13 cellular contexts compared by ENCODE assay signal in the genomic region with DNA sequence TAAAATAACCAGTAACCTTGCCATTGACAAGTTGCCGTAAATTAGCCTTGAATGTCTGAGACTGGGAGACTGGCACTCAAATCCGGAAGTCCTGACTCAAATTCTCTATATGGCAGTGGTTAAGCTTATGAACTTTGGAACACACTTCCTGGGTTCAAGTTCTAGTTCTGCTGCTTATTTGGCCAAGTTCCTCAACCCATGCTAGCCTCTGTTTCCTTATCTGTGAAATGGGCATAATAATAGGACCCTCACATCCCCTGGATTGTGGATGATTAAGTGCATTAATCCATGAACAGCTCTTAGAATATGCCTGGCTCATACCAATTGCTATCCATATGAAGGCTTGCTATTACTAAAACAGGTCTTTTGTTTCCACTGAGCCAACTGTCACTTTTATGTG.
A peak's percentile ranks its signal among the peaks of the same experiment; 100 is the strongest.
DNase-seq lines count a peak whose midpoint lies in the region; ATAC-seq, FAIRE-seq and TF ChIP-seq lines count a peak whose summit lies in the region.
"Had no signal": no experiment of that assay in that cellular context is flagged by ENCODE, and none has a peak within 500 bp of the region (broad histone marks: within the 10 kb centered on the region; RNA-seq: fewer than 3 reads in every experiment).

No MANE protein-coding gene starts in this region.

- TF ChIP-seq POLR2A in erythroblast (IDR thresholded peaks at IDR 0.05; ENCODE audit: low read length) = no peak

- no peak for FAIRE-seq in HTR-8/SVneo (lab: Jason Lieb, UNC)
- FAIRE-seq: endometrium had no signal

- ATAC-seq in GM18508 (IDR thresholded peaks at IDR 0.05; ENCODE audit: insufficient read depth, unreplicated experiment) (peak; percentile 17), GM19463 (IDR thresholded peaks at IDR 0.05; ENCODE audit: unreplicated experiment) (peak; percentile 33), HG02884 (IDR thresholded peaks at IDR 0.05; ENCODE audit: unreplicated experiment) (peak; percentile 37), HG03457 (IDR thresholded peaks at IDR 0.05; ENCODE audit: unreplicated experiment) (peak; percentile 25)
- ATAC-seq: left ventricle myocardium superior had no signal

- DNase-seq in erythroblast (lab: John Stamatoyannopoulos, UW) = no peak
- DNase-seq in HTR-8/SVneo (ENCODE audit: insufficient read length, low spot score) = no peak
- no peak for DNase-seq in OCI-M1 (lab: John Stamatoyannopoulos, UW)
- no peak for DNase-seq in anterior cingulate cortex (lab: John Stamatoyannopoulos, UW)
- DNase-seq: activated CD4-positive, alpha-beta T cell treated with anti-CD3 and anti-CD28 coated beads for 1 hour; left ventricle myocardium superior; stimulated activated CD4-positive, alpha-beta T cell treated with anti-CD3 and anti-CD28 coated beads, Interleukin-12 subunit alpha, Interleukin-12 subunit beta, amount 100 ng/mL, for 4 hours; uterus had no signal
